Comparison of ENCODE assay signal across 8 cellular contexts in genomic region chr4:42280327-42281095, GRCh38.
DNase-seq lines count a peak whose midpoint lies in the region; ATAC-seq and TF ChIP-seq lines count a peak whose summit lies in the region.

No MANE protein-coding gene starts in this region.

- peak; percentile 19 for DNase-seq in activated CD4-positive, alpha-beta T cell treated with anti-CD3 and anti-CD28 coated beads for 48 hours
- no peak for DNase-seq in activated CD4-positive, alpha-beta T cell treated with anti-CD3 and anti-CD28 coated beads for 4 hours
- DNase-seq in HT-29 (ENCODE audit: low spot score) (peak; percentile 36), ascending aorta (ENCODE audit: low spot score in 2 of 2) (no peak), mesenchymal stem cell (peak; percentile 19), aorta (no peak)
- DNase-seq in stimulated activated CD4-positive, alpha-beta T cell treated with anti-CD3 and anti-CD28 coated beads, Interleukin-2, amount 100 ng/mL, for 24 hours: no peak

- no peak overlapping the region for H2BK15ac ChIP-seq in mesenchymal stem cell (ENCODE audit: low read depth, poor library complexity, severe bottlenecking)

- H3K79me1 ChIP-seq in mesenchymal stem cell (replicated peaks; ENCODE audit: low read length, poor library complexity, severe bottlenecking): no peaks in the 10 kb centered on the region

- H4K91ac ChIP-seq in mesenchymal stem cell (ENCODE audit: low read length): no peak overlapping the region

- H3K27me3 ChIP-seq in ascending aorta (no peaks in the 10 kb centered on the region), mesenchymal stem cell (ENCODE audit: control insufficient read depth in 1 of 2, insufficient read depth in 1 of 2, low read length in 2 of 2) (peaks cover 0 to 7% of the 10 kb centered on the region in 2 experiments), aorta (ENCODE audit: control insufficient read depth in 1 of 2, insufficient read depth in 2 of 2, low read length in 1 of 2) (no peaks in the 10 kb centered on the region)

- H3K4me2 ChIP-seq in mesenchymal stem cell (ENCODE audit: low read length, poor library complexity, severe bottlenecking): no peak overlapping the region

- TF ChIP-seq CTCF in ascending aorta (IDR thresholded peaks at IDR 0.05): peak in 2 of 3 experiments; percentile 22 to 44

- no peak overlapping the region for H3K4ac ChIP-seq in mesenchymal stem cell (ENCODE audit: low read depth in 1 of 2, low read length in 2 of 2)

- H3K9ac ChIP-seq in mesenchymal stem cell (ENCODE audit: low read length): no peak overlapping the region

- H3K36me3 ChIP-seq in ascending aorta (no peaks in the 10 kb centered on the region), mesenchymal stem cell (ENCODE audit: control insufficient read depth in 1 of 2, insufficient read depth in 2 of 2, low read depth in 1 of 2, low read length in 2 of 2) (no peaks in the 10 kb centered on the region), aorta (ENCODE audit: control insufficient read depth in 1 of 2, insufficient read depth in 2 of 2, low read length in 1 of 2) (no peaks in the 10 kb centered on the region)

- ATAC-seq in aorta (ENCODE audit: low FRiP score) (no peak), HG02938 (IDR thresholded peaks at IDR 0.05; ENCODE audit: unreplicated experiment) (no peak)

- 73% methylated on average over 10 of the region's 11 CpGs for WGBS in mesenchymal stem cell
- 61 to 67% methylated on average over 11 of the region's 11 CpGs for WGBS in aorta, 2 donors

- H3K27ac ChIP-seq in ascending aorta (no peak overlapping the region), mesenchymal stem cell (ENCODE audit: low read length, poor library complexity, severe bottlenecking) (no peak overlapping the region), aorta (ENCODE audit: low read depth in 1 of 2, low read length in 2 of 2) (no peak overlapping the region)

- no peak overlapping the region for H2AK5ac ChIP-seq in mesenchymal stem cell (ENCODE audit: low read length, severe bottlenecking)

- H3K4me3 ChIP-seq in ascending aorta (no peak overlapping the region), mesenchymal stem cell (ENCODE audit: insufficient read depth in 1 of 2, low read depth in 1 of 2, low read length in 2 of 2) (no peak overlapping the region), aorta (ENCODE audit: low read length in 2 of 2) (no peak overlapping the region)

- no peak overlapping the region for H2BK12ac ChIP-seq in mesenchymal stem cell (ENCODE audit: low read length in 2 of 2)

- no peak overlapping the region for H2AFZ ChIP-seq in mesenchymal stem cell (ENCODE audit: low read depth, low read length)

- no peak overlapping the region for H4K8ac ChIP-seq in mesenchymal stem cell (ENCODE audit: low read length)

- H2BK120ac ChIP-seq in mesenchymal stem cell (ENCODE audit: low read depth, low read length): no peak overlapping the region

- H3K18ac ChIP-seq in mesenchymal stem cell (ENCODE audit: low read depth in 1 of 2, low read length in 2 of 2): no peak overlapping the region

- H3K14ac ChIP-seq in mesenchymal stem cell (ENCODE audit: low read length in 2 of 2): no peak overlapping the region

- no peak overlapping the region for H3K23ac ChIP-seq in mesenchymal stem cell (ENCODE audit: low read length in 2 of 2)

- H3K4me1 ChIP-seq in ascending aorta: no peaks in the 10 kb centered on the region
- H3K4me1 ChIP-seq in mesenchymal stem cell (ENCODE audit: control insufficient read depth, insufficient read depth, low read depth, low read length): no peaks in the 10 kb centered on the region
- H3K4me1 ChIP-seq in aorta (ENCODE audit: control insufficient read depth in 1 of 2, insufficient read depth in 2 of 2, low read length in 2 of 2): no peaks in the 10 kb centered on the region

- H3K9me3 ChIP-seq in ascending aorta (no peaks in the 10 kb centered on the region), mesenchymal stem cell (ENCODE audit: control insufficient read depth, low read length) (no peaks in the 10 kb centered on the region), aorta (ENCODE audit: control insufficient read depth, low read length) (no peaks in the 10 kb centered on the region)

- no peak overlapping the region for H2BK5ac ChIP-seq in mesenchymal stem cell (ENCODE audit: low read depth, low read length, poor library complexity, severe bottlenecking)

- intact Hi-C loops in ascending aorta (cut with DNase I) (loop anchor here (5.0 kb wide), 1 partner anchor 92 kb away; no protein-coding TSS in a partner anchor), aorta (cut with DNase I) (loop anchor here (2.0 to 5.0 kb wide), 3 partner anchors 92 to 242 kb away; no protein-coding TSS in a partner anchor)

Comparison
In these comparisons a context has a peak if more than half of its experiments do, and no peak if none do; other contexts are left out.
1. DNase-seq: peak in activated CD4-positive, alpha-beta T cell treated with anti-CD3 and anti-CD28 coated beads for 48 hours (single experiment), HT-29 (single experiment) and mesenchymal stem cell (single experiment); none in activated CD4-positive, alpha-beta T cell treated with anti-CD3 and anti-CD28 coated beads for 4 hours (0 of 2), ascending aorta (0 of 2), aorta (0 of 2) and stimulated activated CD4-positive, alpha-beta T cell treated with anti-CD3 and anti-CD28 coated beads, Interleukin-2, amount 100 ng/mL, for 24 hours (0 of 2).